ENCODE assay signal across 31 cellular contexts in the genomic region with DNA sequence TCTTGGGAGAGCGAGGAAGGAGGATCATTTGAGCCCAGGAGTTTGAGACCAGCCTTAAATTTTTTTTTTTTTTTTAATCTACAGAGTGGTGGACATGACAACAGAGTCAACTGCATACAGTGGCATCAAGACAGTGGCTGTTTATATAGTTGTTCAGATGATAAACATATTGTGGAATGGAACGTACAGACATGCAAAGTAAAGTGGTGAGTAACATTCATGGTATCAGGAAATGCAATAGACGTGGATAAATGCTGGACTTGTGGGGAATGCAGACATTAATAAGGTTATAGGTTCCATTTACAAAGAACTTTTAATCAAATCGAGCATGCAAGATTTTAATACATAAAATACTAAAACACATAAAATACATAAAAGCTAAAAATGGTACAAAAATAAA. TPM values are rescaled to one million over a fixed set of nuclear protein-coding genes. Genes with fewer than 3 reads are reported as not detected.
DNase-seq lines count a peak whose midpoint lies in the region; ATAC-seq, FAIRE-seq and TF ChIP-seq lines count a peak whose summit lies in the region.
"Had no signal": no experiment of that assay in that cellular context is flagged by ENCODE, and none has a peak within 500 bp of the region (broad histone marks: within the 10 kb centered on the region; RNA-seq: fewer than 3 reads in every experiment).

No MANE protein-coding gene starts in this region.

- H3K4me3 ChIP-seq in Caco-2 (ENCODE audit: low read depth, low read length) (no peak overlapping the region), astrocyte (ENCODE audit: insufficient read depth, low read depth, low read length) (no peak overlapping the region)
- H3K4me3 ChIP-seq: breast epithelium, PC-9, prostate gland, sigmoid colon had no signal

- DNase-seq in Caco-2 (no peak), ELR (ENCODE audit: low read depth) (peak; percentile 46), astrocyte (ENCODE audit: low read depth) (no peak), foreskin melanocyte (peak; percentile 36), occipital lobe (lab: John Stamatoyannopoulos, UW) (no peak)
- DNase-seq in stimulated activated CD4-positive, alpha-beta T cell treated with anti-CD3 and anti-CD28 coated beads, Interleukin-4, amount 100 ng/mL, for 1 hour, result no peak
- DNase-seq: activated CD4-positive, alpha-beta T cell treated with anti-CD3 and anti-CD28 coated beads for 48 hours; activated effector memory CD4-positive, alpha-beta T cell treated with Interleukin-2 at 50 U/mL for 16 hours; amniotic stem cell; Calu3; cortex of kidney; DND-41; endodermal cell; left ventricle myocardium superior; NCI-H1092 treated with DMSO at 0.1 percent for 48 hours; NCI-H187 treated with DMSO at 0.1 percent for 48 hours; NCI-H2171 treated with DMSO at 0.1 percent for 48 hours; NCI-H526; NK-92 treated with Interleukin-12 subunit alpha and Interleukin-12 subunit beta, amount 100 ng/mL, for 24 hours; PC-9; Right ventricle myocardium superior; sigmoid colon; stimulated activated naive CD4-positive, alpha-beta T cell; T1000; WERI-Rb-1 had no signal

- no peak overlapping the region for H3K27ac ChIP-seq in astrocyte (ENCODE audit: low read depth, low read length)
- H3K27ac ChIP-seq: breast epithelium, C4-2B, PC-9, prostate gland, sigmoid colon, WERI-Rb-1 had no signal

- H3K27ac Mint-ChIP-seq in Caco-2 (ENCODE audit: unreplicated experiment) (peak overlapping the region; percentile 2), astrocyte (ENCODE audit: unreplicated experiment) (peak overlapping the region; percentile 88)
- H3K27ac Mint-ChIP-seq: IgD-negative memory B cell had no signal

- TF ChIP-seq CTCF in Caco-2 (IDR thresholded peaks at IDR 0.05; ENCODE audit: insufficient read depth in 1 of 2, low read depth in 1 of 2, low read length in 1 of 2, severe bottlenecking in 1 of 2, unreplicated experiment in 1 of 2) (no peak), astrocyte (IDR thresholded peaks at IDR 0.05; ENCODE audit: insufficient read depth, low read depth, low read length) (no peak)

- no peak overlapping the region for H3K9ac ChIP-seq in astrocyte (ENCODE audit: low read length)

- H3K36me3 Mint-ChIP-seq in Caco-2 (ENCODE audit: insufficient read depth, unreplicated experiment) (peaks cover 92% of the 10 kb centered on the region), astrocyte (ENCODE audit: low read depth, unreplicated experiment) (peaks cover 28% of the 10 kb centered on the region)
- H3K36me3 Mint-ChIP-seq: IgD-negative memory B cell had no signal

- POLR2A ChIA-PET in Caco-2 (lab: Charles Lee), result no interaction called here

- H3K79me2 ChIP-seq in astrocyte (ENCODE audit: insufficient read depth, low read length), result peaks cover 94% of the 10 kb centered on the region

- no TSS peak for BruUV-seq in Caco-2 (replicated peaks; lab: Mats Ljungman, UMichigan)

- no peak for ATAC-seq in GM19455 (IDR thresholded peaks at IDR 0.05; ENCODE audit: unreplicated experiment)
- ATAC-seq: left ventricle myocardium superior had no signal

- H3K4me3 Mint-ChIP-seq in Caco-2 (ENCODE audit: unreplicated experiment), result no peak overlapping the region
- H3K4me3 Mint-ChIP-seq in astrocyte (ENCODE audit: unreplicated experiment), result no peak overlapping the region
- H3K4me3 Mint-ChIP-seq: endodermal cell had no signal

- H3K36me3 ChIP-seq in Caco-2 (ENCODE audit: control insufficient read depth, insufficient read depth, low read length) (peaks cover 12% of the 10 kb centered on the region), astrocyte (ENCODE audit: insufficient read depth, low read length) (peaks cover 47% of the 10 kb centered on the region)
- H3K36me3 ChIP-seq: breast epithelium, prostate gland had no signal

- H3K27me3 Mint-ChIP-seq in Caco-2 (ENCODE audit: insufficient read depth, unreplicated experiment) (no peaks in the 10 kb centered on the region), astrocyte (ENCODE audit: low read depth, unreplicated experiment) (no peaks in the 10 kb centered on the region)
- H3K27me3 Mint-ChIP-seq: IgD-negative memory B cell had no signal

- no peaks in the 10 kb centered on the region for H3K9me3 ChIP-seq in Caco-2
- H3K9me3 ChIP-seq in astrocyte (ENCODE audit: insufficient read depth, low read depth, low read length), result no peaks in the 10 kb centered on the region
- H3K9me3 ChIP-seq: breast epithelium, prostate gland, sigmoid colon had no signal

- H3K9me3 Mint-ChIP-seq in Caco-2 (ENCODE audit: unreplicated experiment) (no peaks in the 10 kb centered on the region), astrocyte (ENCODE audit: unreplicated experiment) (no peaks in the 10 kb centered on the region)
- H3K9me3 Mint-ChIP-seq: endodermal cell, IgD-negative memory B cell had no signal

- H3K4me1 ChIP-seq in Caco-2 (no peaks in the 10 kb centered on the region), astrocyte (ENCODE audit: insufficient read depth, low read length) (peaks cover 2% of the 10 kb centered on the region)
- H3K4me1 ChIP-seq: breast epithelium, prostate gland had no signal

- no peak overlapping the region for H2AFZ ChIP-seq in astrocyte (ENCODE audit: low read depth, low read length)
- H2AFZ ChIP-seq: PC-9 had no signal

- H3K4me1 Mint-ChIP-seq in Caco-2 (ENCODE audit: low read depth, unreplicated experiment), result peaks cover 10% of the 10 kb centered on the region
- H3K4me1 Mint-ChIP-seq in astrocyte (ENCODE audit: low read depth, unreplicated experiment), result peaks cover 35% of the 10 kb centered on the region

- peaks cover 82% of the 10 kb centered on the region for H4K20me1 ChIP-seq in astrocyte (ENCODE audit: insufficient read depth, low read length)

- H3K4me2 ChIP-seq in astrocyte (ENCODE audit: low read length), result no peak overlapping the region
- H3K4me2 ChIP-seq: PC-9 had no signal

- H3K27me3 ChIP-seq in Caco-2 (replicated peaks; ENCODE audit: control insufficient read depth, insufficient read depth, low read length) (no peaks in the 10 kb centered on the region), astrocyte (ENCODE audit: insufficient read depth, low read length) (no peaks in the 10 kb centered on the region)
- H3K27me3 ChIP-seq: breast epithelium, sigmoid colon had no signal

- FAIRE-seq in astrocyte (lab: Jason Lieb, UNC), result no peak
- FAIRE-seq: islet of Langerhans had no signal

- CTCF ChIA-PET in Caco-2 (lab: Charles Lee), result no interaction called here

- intact Hi-C loops in Caco-2 (cut with micrococcal nuclease; ENCODE audit: unreplicated experiment), result no loop called here

RNA-seq across cellular contexts. Expression of a gene that starts 11.9 kb away (rescaled TPM):
- total RNA-seq in Caco-2 (2022) (117 and 133 TPM in 2 replicates), astrocyte (71.9 and 83.9 TPM in 2 replicates), occipital lobe (55.1 TPM)

RNA-seq across cellular contexts. Expression of a gene that starts 36.3 kb away (rescaled TPM):
- total RNA-seq in Caco-2 (2022), result 19.9 and 20.0 TPM in 2 replicates
- total RNA-seq in astrocyte, result 12.1 and 15.3 TPM in 2 replicates
- 42.0 TPM for total RNA-seq in occipital lobe

Comparison
In these comparisons a context has a peak if more than half of its experiments do, and no peak if none do; other contexts are left out.
1. DNase-seq: peak in ELR (single experiment) and foreskin melanocyte (single experiment); none in Caco-2 (0 of 2), astrocyte (single experiment), stimulated activated CD4-positive, alpha-beta T cell treated with anti-CD3 and anti-CD28 coated beads, Interleukin-4, amount 100 ng/mL, for 1 hour (single experiment) and occipital lobe (single experiment).